In genomic region chr3:71784914-71785593, GRCh38 we compare ENCODE assay signal across 10 cellular contexts. TPM values are rescaled to one million over a fixed set of nuclear protein-coding genes. Genes with fewer than 3 reads are reported as not detected.
A peak's percentile ranks its signal among the peaks of the same experiment; 100 is the strongest.
DNase-seq lines count a peak whose midpoint lies in the region; ATAC-seq, FAIRE-seq and TF ChIP-seq lines count a peak whose summit lies in the region.
"Had no signal": no experiment of that assay in that cellular context is flagged by ENCODE, and none has a peak within 500 bp of the region (broad histone marks: within the 10 kb centered on the region; RNA-seq: fewer than 3 reads in every experiment).

TSS of gene PROK2 (minus strand) at chr3:71785148. CDS start at chr3:71785052, 96 bp downstream.

- H3K4me3 ChIP-seq in A549, result peak within 1 kb of the TSS; percentile 54
- peak within 1 kb of the TSS; percentile 52 for H3K4me3 ChIP-seq in HUES64 (ENCODE audit: low read length)
- peak within 1 kb of the TSS; percentile 59 for H3K4me3 ChIP-seq in iPS-20b (ENCODE audit: low read length)

- no peaks in the 10 kb centered on the region for H3K9me3 ChIP-seq in A549
- H3K9me3 ChIP-seq in HUES64 (ENCODE audit: insufficient read depth, low read depth, low read length), result no peaks in the 10 kb centered on the region
- no peaks in the 10 kb centered on the region for H3K9me3 ChIP-seq in iPS-20b (ENCODE audit: insufficient read depth, low read depth, low read length)
- H3K9me3 ChIP-seq: right lobe of liver had no signal

- TF ChIP-seq POLR2A in A549 (IDR thresholded peaks at IDR 0.05; ENCODE audit: low read length), result no peak

- peak within 1 kb of the TSS; percentile 96 for H3K4me2 ChIP-seq in A549

- peak within 1 kb of the TSS; percentile 70 for H3K4me3 Mint-ChIP-seq in activated T-helper 17 cell treated with anti-CD3 and anti-CD28 coated beads, Interleukin-2, amount 50 U/mL, for 72 hours

- DNase-seq in A549 (ENCODE audit: low read depth in 1 of 2, low spot score in 1 of 2) (no peak), amniotic stem cell (lab: John Stamatoyannopoulos, UW) (no peak), dedifferentiated amniotic fluid mesenchymal stem cell (ENCODE audit: extremely low spot score) (no peak)
- DNase-seq in stimulated activated CD4-positive, alpha-beta T cell treated with anti-CD3 and anti-CD28 coated beads, TNF-alpha, amount 100 ng/mL, for 1 hour (ENCODE audit: low read depth in 3 of 3, low spot score in 1 of 3), result peak in 2 of 3 donors; percentile 0 to 28

- H3K9ac ChIP-seq in HUES64 (ENCODE audit: low read depth, low read length) (peak within 1 kb of the TSS; percentile 45), iPS-20b (ENCODE audit: low read depth, low read length) (no peak within 1 kb of the TSS; the same call in 1 of the 2 replicates)

- H3K27me3 ChIP-seq in HUES64 (ENCODE audit: insufficient read depth, low read length), result peaks cover 83% of the 10 kb centered on the region
- H3K27me3 ChIP-seq in iPS-20b (ENCODE audit: insufficient read depth, low read length), result peaks cover 81% of the 10 kb centered on the region

- H3K36me3 ChIP-seq in HUES64 (ENCODE audit: insufficient read depth, low read length) (no peaks in the 10 kb centered on the region), iPS-20b (ENCODE audit: insufficient read depth, low read depth, low read length) (no peaks in the 10 kb centered on the region)
- H3K36me3 ChIP-seq: right lobe of liver had no signal

- H3K27me3 Mint-ChIP-seq in activated T-helper 17 cell treated with anti-CD3 and anti-CD28 coated beads, Interleukin-2, amount 50 U/mL, for 72 hours, result peaks cover 49% of the 10 kb centered on the region

- H3K4me1 ChIP-seq in A549 (0 out of 3 replicates have a peak, but pooled peaks cover 3% of the 10 kb centered on the region), HUES64 (ENCODE audit: insufficient read depth, low read length) (peaks cover 33% of the 10 kb centered on the region), iPS-20b (ENCODE audit: insufficient read depth, low read length) (peaks cover 45% of the 10 kb centered on the region)

- POLR2A ChIA-PET in A549 (lab: Yijun Ruan, JAX), result no interaction called here

- no peak for TF ChIP-seq CTCF in A549 (IDR thresholded peaks at IDR 0.05)

- no peak within 1 kb of the TSS for H3K27ac Mint-ChIP-seq in activated T-helper 17 cell treated with anti-CD3 and anti-CD28 coated beads, Interleukin-2, amount 50 U/mL, for 72 hours

- no peak for TF ChIP-seq EP300 in A549 (IDR thresholded peaks at IDR 0.05)

- FAIRE-seq in A549 (lab: Jason Lieb, UNC), result no peak

- CTCF ChIA-PET in A549 (lab: Yijun Ruan, JAX), result no interaction called here

- peak; percentile 54 to 59; a peak in 5 of 6 replicates for ATAC-seq in A549
- ATAC-seq in activated T-helper 17 cell treated with anti-CD3 and anti-CD28 coated beads, Interleukin-2, amount 50 U/mL, for 72 hours (replicated peaks), result peak; percentile 64
- no peak for ATAC-seq in GM21515 (IDR thresholded peaks at IDR 0.05; ENCODE audit: unreplicated experiment)

- H3K9me3 Mint-ChIP-seq in activated T-helper 17 cell treated with anti-CD3 and anti-CD28 coated beads, Interleukin-2, amount 50 U/mL, for 72 hours, result no peaks in the 10 kb centered on the region

- peak within 1 kb of the TSS in 1 of 2 experiments; percentile 41; a peak in 2 of 6 replicates for H3K27ac ChIP-seq in A549
- no peak within 1 kb of the TSS for H3K27ac ChIP-seq in HUES64 (ENCODE audit: low read depth, low read length)
- H3K27ac ChIP-seq in iPS-20b (ENCODE audit: low read length), result no peak within 1 kb of the TSS
- H3K27ac ChIP-seq: right lobe of liver, VCaP had no signal

- H3K36me3 Mint-ChIP-seq in activated T-helper 17 cell treated with anti-CD3 and anti-CD28 coated beads, Interleukin-2, amount 50 U/mL, for 72 hours (ENCODE audit: low read depth), result no peaks in the 10 kb centered on the region

- no peak for TF ChIP-seq RAD21 in A549 (conservative IDR thresholded peaks at IDR 0.05 in 1 of 2, IDR thresholded peaks at IDR 0.05 in 1 of 2)

- peaks cover 3% of the 10 kb centered on the region for H3K4me1 Mint-ChIP-seq in activated T-helper 17 cell treated with anti-CD3 and anti-CD28 coated beads, Interleukin-2, amount 50 U/mL, for 72 hours

- WGBS in A549 (ENCODE audit: missing lambda C conversion rate), result 16% methylated on average over 13 of the region's 94 CpGs
- under 1% methylated on average over 94 of the region's 94 CpGs for WGBS in HUES64

TF ChIP-seq in A549, 52 proteins besides CTCF, POLR2A, EP300 and RAD21:
- no peak for TF ChIP-seq HOXB13 (CRISPR knock-in tag; IDR thresholded peaks at IDR 0.05; ENCODE audit: low read depth)
TF ChIP-seq in A549: peak in this region for 0.

RNA-seq across cellular contexts. Expression of gene PROK2, which starts in this region (rescaled TPM):
- polyA plus RNA-seq in A549 (2011; rRNA removed) (not detected in 2 replicates), A549 (2017; fragmentation: RNase III; extraction: RNeasy Plus Mini Kit Qiagen cat#74134 plus additional on column Dnase treatment) (not detected in 3 replicates)
- not detected in 2 replicates for polyA plus RNA-seq in A549 (2012; cell fraction: cytosol; rRNA removed)
- not detected in 2 replicates for polyA plus RNA-seq in A549 (2012; cell fraction: nucleus; rRNA removed)
- not detected in 2 replicates for polyA minus RNA-seq in A549 (2011; rRNA and poly(A)+ RNA removed)
- 1.1 TPM for polyA plus RNA-seq in HUES64 (2013, experiment 1 of 2)
- polyA plus RNA-seq in HUES64 (2013, experiment 2 of 2), result 1.3 TPM
- total RNA-seq in activated T-helper 17 cell treated with anti-CD3 and anti-CD28 coated beads, Interleukin-2, amount 50 U/mL, for 72 hours, result 1 to 10 TPM in 1 of 2 donors, under 1 TPM in 1; 0.61 to 4.6 TPM

Comparison
In these comparisons a context has a peak if more than half of its experiments do, and no peak if none do; other contexts are left out.
1. Peak in ATAC-seq, H3K4me3 ChIP-seq and H3K4me2 ChIP-seq in A549; RNA of the gene not detected or under 1 TPM.
2. DNase-seq: peak in stimulated activated CD4-positive, alpha-beta T cell treated with anti-CD3 and anti-CD28 coated beads, TNF-alpha, amount 100 ng/mL, for 1 hour (2 of 3); none in A549 (0 of 2), amniotic stem cell (single experiment) and dedifferentiated amniotic fluid mesenchymal stem cell (single experiment).
3. Peak in every context shown above with its lines, with median percentiles within 50 percentile points of each other: H3K4me3 ChIP-seq.